In the genomic region with DNA sequence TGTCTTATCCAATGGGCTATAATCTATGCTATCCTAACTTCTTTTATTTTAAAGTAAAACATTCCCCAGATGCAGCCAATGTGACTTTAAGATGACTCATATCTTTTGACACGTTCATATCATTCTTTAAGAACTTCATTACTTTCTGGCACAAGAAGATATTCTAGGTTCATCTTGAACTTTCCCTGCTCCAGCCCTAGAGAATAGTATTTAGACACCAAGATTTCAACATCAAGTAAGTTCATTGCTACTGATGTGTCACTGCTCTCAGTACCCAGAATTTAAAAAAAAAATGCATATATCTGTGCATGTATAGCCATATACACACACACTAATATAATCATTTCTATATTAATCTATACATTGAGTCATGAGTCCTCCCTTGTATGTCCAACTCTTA, we compare ENCODE assay signal across 22 cellular contexts.
DNase-seq lines count a peak whose midpoint lies in the region; ATAC-seq and TF ChIP-seq lines count a peak whose summit lies in the region.
"Had no signal": no experiment of that assay in that cellular context is flagged by ENCODE, and none has a peak within 500 bp of the region (broad histone marks: within the 10 kb centered on the region; RNA-seq: fewer than 3 reads in every experiment).

No MANE protein-coding gene starts in this region.

- no peak overlapping the region for H3K9ac ChIP-seq in GM23248

- no peak overlapping the region for H3K4me2 ChIP-seq in GM23248 (ENCODE audit: unreplicated experiment)

- ATAC-seq in GM21786 (IDR thresholded peaks at IDR 0.05; ENCODE audit: unreplicated experiment), result no peak
- ATAC-seq in omental fat pad (ENCODE audit: low FRiP score), result no peak
- ATAC-seq: activated CD8-positive, alpha-beta memory T cell treated with anti-CD3 and anti-CD28 coated beads, Interleukin-2, amount 10 ng/mL, durations not matched to agents 7 days and 5 days; effector memory CD8-positive, alpha-beta T cell; heart left ventricle; naive thymus-derived CD8-positive, alpha-beta T cell; stimulated activated effector memory CD8-positive, alpha-beta T cell treated with anti-CD3 and anti-CD28 coated beads, Interleukin-12 subunit alpha, Interleukin-12 subunit beta, amount 100 ng/mL, for 72 hours had no signal

- no peak overlapping the region for H3K27ac ChIP-seq in GM23248
- H3K27ac ChIP-seq in brain microvascular endothelial cell, result peak overlapping the region; percentile 64
- peak overlapping the region; percentile 40 to 76 for H3K27ac ChIP-seq in uterus
- H3K27ac ChIP-seq: heart left ventricle, SJSA1 had no signal

- H3F3A ChIP-seq in GM23248 (ENCODE audit: insufficient read depth), result peaks cover 68% of the 10 kb centered on the region

- in situ Hi-C loops in GM23248 (cut with MboI) (no loop called here), brain microvascular endothelial cell (cut with HindIII; ENCODE audit: low pct_ligation_motif_present, low sequenced_read_pairs) (no loop called here)

- H3K79me2 ChIP-seq in GM23248 (ENCODE audit: insufficient read depth), result peaks cover 9% of the 10 kb centered on the region; the same call in 1 of the 2 replicates

- H3K4me1 ChIP-seq in GM23248 (ENCODE audit: insufficient read depth), result peaks cover 42% of the 10 kb centered on the region
- peaks cover 0 to 8% of the 10 kb centered on the region in 2 donors for H3K4me1 ChIP-seq in uterus
- H3K4me1 ChIP-seq: SJSA1 had no signal

- peaks cover 48% of the 10 kb centered on the region for H3K36me3 ChIP-seq in GM23248 (ENCODE audit: low read depth)
- H3K36me3 ChIP-seq in brain microvascular endothelial cell (replicated peaks), result no peaks in the 10 kb centered on the region
- H3K36me3 ChIP-seq in uterus, result no peaks in the 10 kb centered on the region
- H3K36me3 ChIP-seq: adrenal gland, heart left ventricle, SJSA1 had no signal

- 3 to 10% methylated on average over 1 of the region's 1 CpG for WGBS in GM23248 (ENCODE audit: low coverage in 1 of 2, low lambda C conversion rate in 2 of 2, missing lambda C conversion rate in 2 of 2), 2 experiments

- TF ChIP-seq CTCF in brain microvascular endothelial cell (IDR thresholded peaks at IDR 0.05; ENCODE audit: low read depth, low read length, missing control alignments) (no peak), uterus (IDR thresholded peaks at IDR 0.05) (no peak), omental fat pad (IDR thresholded peaks at IDR 0.05) (no peak)

- no peak overlapping the region for H2AFZ ChIP-seq in GM23248

- TF ChIP-seq POLR2A in uterus (IDR thresholded peaks at IDR 0.05), result no peak

- H3K27me3 ChIP-seq in GM23248 (replicated peaks; ENCODE audit: insufficient read depth) (no peaks in the 10 kb centered on the region), brain microvascular endothelial cell (replicated peaks) (no peaks in the 10 kb centered on the region), uterus (no peaks in the 10 kb centered on the region)
- H3K27me3 ChIP-seq: adrenal gland, heart left ventricle, SJSA1 had no signal

- H3K9me2 ChIP-seq in GM23248 (ENCODE audit: insufficient read depth), result no peaks in the 10 kb centered on the region

- intact Hi-C loops in uterus (cut with DNase I; ENCODE audit: low total_unique reads), result no loop called here

- H3K9me3 ChIP-seq in GM23248 (ENCODE audit: low read depth) (no peaks in the 10 kb centered on the region), uterus (no peaks in the 10 kb centered on the region)
- H3K9me3 ChIP-seq: adrenal gland, heart left ventricle, SJSA1 had no signal

- H3K4me3 ChIP-seq in GM23248, result no peak overlapping the region
- H3K4me3 ChIP-seq in brain microvascular endothelial cell (ENCODE audit: low read depth, low read length), result no peak overlapping the region
- no peak overlapping the region for H3K4me3 ChIP-seq in uterus
- H3K4me3 ChIP-seq: adrenal gland, heart left ventricle, SJSA1 had no signal

- H4K20me1 ChIP-seq in GM23248 (ENCODE audit: insufficient read depth), result 0 out of 2 replicates have a peak, but pooled peaks cover 5% of the 10 kb centered on the region

- peak; percentile 75 for DNase-seq in GM23248
- peak; percentile 71 for DNase-seq in brain microvascular endothelial cell
- DNase-seq in foreskin melanocyte, result peak; percentile 31
- no peak for DNase-seq in uterus
- DNase-seq in COLO668 (lab: John Stamatoyannopoulos, UW; ENCODE audit: unreplicated experiment), result no peak
- no peak for DNase-seq in stimulated activated naive CD4-positive, alpha-beta T cell treated with Interleukin-2 at 50 U/mL for 16 hours (lab: John Stamatoyannopoulos, UW)
- DNase-seq in omental fat pad (ENCODE audit: low spot score), result no peak
- DNase-seq: activated CD4-positive, alpha-beta T cell treated with anti-CD3 and anti-CD28 coated beads for 1 hour; activated CD8-positive, alpha-beta memory T cell treated with anti-CD3 and anti-CD28 coated beads, Interleukin-2, amount 10 ng/mL, durations not matched to agents 7 days and 5 days; CD4-positive, CD25-positive, alpha-beta regulatory T cell; cerebellar nuclear complex; DMS79 treated with DMSO at 0.1 percent for 48 hours; effector memory CD8-positive, alpha-beta T cell; heart left ventricle; islet precursor cell; naive thymus-derived CD8-positive, alpha-beta T cell; NCI-H2081 treated with DMSO at 0.1 percent for 48 hours; NCI-H524 had no signal

Comparison
In these comparisons a context has a peak if more than half of its experiments do, and no peak if none do; other contexts are left out.
1. DNase-seq: peak in GM23248 (single experiment), brain microvascular endothelial cell (single experiment) and foreskin melanocyte (single experiment); none in uterus (0 of 2), COLO668 (single experiment), stimulated activated naive CD4-positive, alpha-beta T cell treated with Interleukin-2 at 50 U/mL for 16 hours (single experiment) and omental fat pad (single experiment).